ENCODE assay signal across 14 cellular contexts in the genomic region with DNA sequence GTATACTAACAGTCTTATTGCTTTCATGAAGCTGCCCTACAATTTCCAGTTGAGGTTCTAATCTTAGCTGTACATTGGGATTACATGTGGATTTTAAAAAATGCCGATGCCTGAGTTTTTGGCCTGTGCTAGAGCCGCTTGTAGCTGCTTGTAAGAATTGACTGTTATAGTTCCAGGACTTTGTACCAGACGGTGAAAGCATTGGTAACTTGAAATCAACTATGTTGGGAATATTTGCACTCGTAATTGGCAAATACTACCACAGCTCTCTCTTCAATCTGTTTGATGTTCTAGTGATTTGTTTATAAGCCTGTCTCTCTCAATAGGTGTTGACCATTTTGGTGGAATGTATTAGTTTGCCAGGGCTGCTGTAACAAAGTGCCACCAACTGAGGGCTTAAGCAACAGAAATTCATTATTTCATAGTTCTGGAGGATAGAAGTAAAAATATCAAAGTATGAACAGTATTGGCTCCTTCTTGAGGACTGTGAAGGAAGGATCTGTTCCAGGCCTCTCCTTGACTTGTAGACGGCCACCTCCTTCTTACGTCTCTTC. TPM values are rescaled to one million over a fixed set of nuclear protein-coding genes. Genes with fewer than 3 reads are reported as not detected.
DNase-seq lines count a peak whose midpoint lies in the region; ATAC-seq and TF ChIP-seq lines count a peak whose summit lies in the region.
"Had no signal": no experiment of that assay in that cellular context is flagged by ENCODE, and none has a peak within 500 bp of the region (broad histone marks: within the 10 kb centered on the region; RNA-seq: fewer than 3 reads in every experiment).

No MANE protein-coding gene starts in this region.

- ATAC-seq in left colon (peak; percentile 34), right lobe of liver (peak; percentile 87 to 93 (median 90)), GM18517 (IDR thresholded peaks at IDR 0.05; ENCODE audit: unreplicated experiment) (no peak)

- 44% methylated on average over 6 of the region's 6 CpGs for WGBS in right lobe of liver (ENCODE audit: insufficient coverage, low coverage, low lambda C conversion rate, missing lambda C conversion rate)
- WGBS in transverse colon (ENCODE audit: low coverage in 1 of 2), 2 donors, result 95 to 97% methylated on average over 6 of the region's 6 CpGs

- TF ChIP-seq CTCF in right lobe of liver (IDR thresholded peaks at IDR 0.05), result no peak
- TF ChIP-seq CTCF in transverse colon (IDR thresholded peaks at IDR 0.05), result no peak

- DNase-seq in SJSA1 (ENCODE audit: low read depth in 1 of 2, low spot score in 2 of 2) (no peak), left colon (no peak), right lobe of liver (no peak), NCI-H2107 treated with DMSO at 0.1 percent for 48 hours (lab: John Stamatoyannopoulos, UW; ENCODE audit: unreplicated experiment) (no peak), transverse colon (no peak), ecto neural progenitor cell (ENCODE audit: low spot score) (no peak)
- DNase-seq: AML-193; Caco-2; CD4-positive, alpha-beta T cell; DMS79 treated with DMSO at 0.1 percent for 48 hours; GF-D8; H9 had no signal

- H3K4me3 ChIP-seq in SJSA1, result no peak overlapping the region
- no peak overlapping the region for H3K4me3 ChIP-seq in right lobe of liver
- no peak overlapping the region for H3K4me3 ChIP-seq in transverse colon

- intact Hi-C loops in left colon (cut with DNase I, micrococcal nuclease) (no loop called here), right lobe of liver (cut with DNase I) (no loop called here), transverse colon (cut with DNase I; ENCODE audit: low total_unique reads) (no loop called here)

- TF ChIP-seq EP300 in transverse colon (IDR thresholded peaks at IDR 0.05; ENCODE audit: low read depth), result no peak

- in situ Hi-C loops in transverse colon (cut with MboI; ENCODE audit: low pct_ligation_motif_present in 1 of 4, low pct_unique_long_range_greater_than_20kb in 1 of 4, low sequenced_read_pairs in 3 of 4), result no loop called here

- 0 out of 2 replicates have a peak, but pooled peaks cover 3% of the 10 kb centered on the region for H3K36me3 ChIP-seq in SJSA1
- no peaks in the 10 kb centered on the region for H3K36me3 ChIP-seq in right lobe of liver
- H3K36me3 ChIP-seq in transverse colon, result peaks cover 0 to 4% (median 0%) of the 10 kb centered on the region in 4 donors

- TF ChIP-seq POLR2A in right lobe of liver (IDR thresholded peaks at IDR 0.05) (no peak), transverse colon (IDR thresholded peaks at IDR 0.05) (no peak)

- peaks cover 20% of the 10 kb centered on the region for H3K4me1 ChIP-seq in SJSA1 (replicated peaks)
- peaks cover 0 to 7% (median 0%) of the 10 kb centered on the region in 4 donors for H3K4me1 ChIP-seq in right lobe of liver
- H3K4me1 ChIP-seq in transverse colon, result no peaks in the 10 kb centered on the region

- H3K9me3 ChIP-seq in SJSA1 (replicated peaks), result 0 out of 2 replicates have a peak, but pooled peaks cover 4% of the 10 kb centered on the region
- H3K9me3 ChIP-seq in right lobe of liver, result no peaks in the 10 kb centered on the region
- no peaks in the 10 kb centered on the region for H3K9me3 ChIP-seq in transverse colon
- H3K9me3 ChIP-seq: Caco-2 had no signal

- no peaks in the 10 kb centered on the region for H3K27me3 ChIP-seq in SJSA1 (replicated peaks)
- H3K27me3 ChIP-seq in right lobe of liver, result no peaks in the 10 kb centered on the region
- H3K27me3 ChIP-seq in transverse colon, result no peaks in the 10 kb centered on the region

- H3K27ac ChIP-seq in SJSA1 (peak overlapping the region; percentile 9), right lobe of liver (peak overlapping the region in 2 of 3 donors; percentile 2 to 37), transverse colon (no peak overlapping the region)
- H3K27ac ChIP-seq: C4-2B had no signal

RNA-seq across cellular contexts. Expression of a gene that starts 50.5 kb away (rescaled TPM):
- 145 and 147 TPM in 2 replicates for total RNA-seq in SJSA1 (2014; rRNA removed; shearing (Covaris generic))
- total RNA-seq in left colon, result 10 to 100 TPM; 16.8 to 29.2 TPM
- total RNA-seq in right lobe of liver, result 10 to 100 TPM; 15.3 to 29.2 (median 22.2) TPM
- 10 to 100 TPM; 12.7 to 31.4 (median 26.8) TPM for total RNA-seq in transverse colon

RNA-seq across cellular contexts. Expression of a gene that starts 50.8 kb away (rescaled TPM):
- 7.7 and 12.9 TPM in 2 replicates for total RNA-seq in SJSA1 (2014; rRNA removed; shearing (Covaris generic))
- total RNA-seq in left colon (10 to 100 TPM; 16.2 to 18.6 TPM), right lobe of liver (10 to 100 TPM in 4 of 6 experiments, 1 to 10 TPM in 2; 7.8 to 13.1 (median 10.8) TPM), transverse colon (10 to 100 TPM in 3 of 4 donors, 1 to 10 TPM in 1; 6.4 to 22.2 (median 17.2) TPM)

Comparison
In these comparisons a context has a peak if more than half of its experiments do, and no peak if none do; other contexts are left out.
1. H3K27ac ChIP-seq: peak in SJSA1 (single experiment) and right lobe of liver (2 of 3); none in transverse colon (0 of 4).